In the genomic region with DNA sequence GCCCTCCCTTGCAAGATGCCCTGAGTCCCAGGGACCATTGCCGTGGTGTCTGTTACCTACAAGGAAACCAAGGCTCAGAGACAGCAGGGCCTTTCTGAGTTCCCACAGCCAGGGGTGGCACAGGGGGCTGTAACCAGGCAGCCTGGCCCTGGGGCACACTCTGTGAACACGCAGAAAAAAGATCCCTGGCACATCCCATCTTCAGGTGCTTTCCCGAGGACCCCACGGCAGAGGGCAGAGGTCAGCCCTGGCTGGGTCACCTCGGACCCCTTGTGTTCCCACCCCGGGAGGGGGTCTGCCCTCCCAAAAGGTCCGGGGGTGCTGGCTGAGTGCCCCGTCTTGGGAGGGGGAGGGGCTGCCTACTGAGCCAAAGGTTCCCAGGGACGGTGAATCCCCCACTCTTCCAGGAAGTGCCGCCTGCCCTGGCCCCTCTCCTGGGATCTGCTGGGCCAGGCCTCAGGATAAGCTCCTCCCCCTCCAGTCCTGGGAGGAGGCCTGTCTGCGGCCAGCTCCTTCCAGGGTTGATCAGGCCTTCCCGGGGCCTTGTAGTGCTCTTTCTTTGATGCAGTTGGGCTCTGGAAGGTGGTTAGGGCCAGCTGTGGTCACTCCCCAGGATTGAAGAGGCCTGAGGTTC, we compare ENCODE assay signal across 10 cellular contexts. TPM values are rescaled to one million over a fixed set of nuclear protein-coding genes. Genes with fewer than 3 reads are reported as not detected.
A peak's percentile ranks its signal among the peaks of the same experiment; 100 is the strongest.
DNase-seq lines count a peak whose midpoint lies in the region; ATAC-seq, FAIRE-seq and TF ChIP-seq lines count a peak whose summit lies in the region.
"Had no signal": no experiment of that assay in that cellular context is flagged by ENCODE, and none has a peak within 500 bp of the region (broad histone marks: within the 10 kb centered on the region; RNA-seq: fewer than 3 reads in every experiment).

No MANE protein-coding gene starts in this region.

- peak overlapping the region; percentile 45 for H3K4me2 ChIP-seq in mammary epithelial cell (ENCODE audit: insufficient read depth, low read depth, low read length)

- H3K27me3 ChIP-seq in mammary epithelial cell (ENCODE audit: insufficient read depth, low read length) (no peaks in the 10 kb centered on the region), skeletal muscle tissue (ENCODE audit: control insufficient read depth in 3 of 3, insufficient read depth in 3 of 3, low read length in 3 of 3) (peaks cover 4 to 13% (median 11%) of the 10 kb centered on the region in 3 donors)

- CTCF ChIA-PET in mammary epithelial cell (lab: Charles Lee; ENCODE audit: low non-redundant PET): interaction anchor here (0.7 kb wide), 1 partner anchor 347 kb away, joined by 3 read pairs; no protein-coding TSS in a partner anchor

- dilution Hi-C loops in mammary epithelial cell (cut with HindIII; ENCODE audit: low sequenced_read_pairs): no loop called here

- H3K27ac ChIP-seq in mammary epithelial cell (ENCODE audit: insufficient read depth, low read depth, low read length): no peak overlapping the region
- H3K27ac ChIP-seq in skeletal muscle tissue (ENCODE audit: low read depth, low read length): peak overlapping the region; percentile 70

- peak; percentile 28 for FAIRE-seq in G401.6 (lab: Jason Lieb, UNC)

- DNase-seq in mammary epithelial cell: no peak
- peak; percentile 89 for DNase-seq in iPS-NIHi11 (ENCODE audit: low spot score)
- DNase-seq in NCI-H446 treated with DMSO at 0.1 percent for 48 hours (lab: John Stamatoyannopoulos, UW): no peak
- no peak for DNase-seq in SW480 (ENCODE audit: low spot score)
- DNase-seq in NCI-H1417 treated with DMSO at 0.1 percent for 48 hours (lab: John Stamatoyannopoulos, UW): no peak
- DNase-seq: activated T-cell treated with anti-CD3 and anti-CD28 coated beads for 4 hours, NCI-H510A had no signal

- no peaks in the 10 kb centered on the region for H4K20me1 ChIP-seq in mammary epithelial cell (ENCODE audit: insufficient read depth, low read length)

- H3K36me3 ChIP-seq in mammary epithelial cell (ENCODE audit: insufficient read depth, low read length) (no peaks in the 10 kb centered on the region), skeletal muscle tissue (ENCODE audit: control insufficient read depth in 3 of 3, insufficient read depth in 3 of 3, low read length in 3 of 3) (no peaks in the 10 kb centered on the region)

- ATAC-seq in HG03354 (IDR thresholded peaks at IDR 0.05; ENCODE audit: poor library complexity, severe bottlenecking, unreplicated experiment): no peak

- no peaks in the 10 kb centered on the region for H3K9me3 ChIP-seq in mammary epithelial cell (replicated peaks; ENCODE audit: insufficient read depth, low read length)
- no peaks in the 10 kb centered on the region for H3K9me3 ChIP-seq in skeletal muscle tissue (ENCODE audit: control insufficient read depth in 3 of 3, low read length in 3 of 3)

- 10% methylated on average over 10 of the region's 12 CpGs for WGBS in mammary epithelial cell (ENCODE audit: low coverage, missing lambda C conversion rate)

- peaks cover 92% of the 10 kb centered on the region for H3K79me2 ChIP-seq in mammary epithelial cell (ENCODE audit: insufficient read depth, low read length)

- H3K4me1 ChIP-seq in mammary epithelial cell (ENCODE audit: insufficient read depth, low read length) (peaks cover 53% of the 10 kb centered on the region), skeletal muscle tissue (ENCODE audit: control insufficient read depth in 3 of 3, insufficient read depth in 3 of 3, low read length in 3 of 3) (peaks cover 51 to 56% (median 54%) of the 10 kb centered on the region in 3 donors)

- intact Hi-C loops in mammary epithelial cell (cut with micrococcal nuclease): no loop called here

- no peak for TF ChIP-seq CTCF in mammary epithelial cell (conservative IDR thresholded peaks at IDR 0.05 in 1 of 2, IDR thresholded peaks at IDR 0.05 in 1 of 2; ENCODE audit: extremely low read depth in 1 of 2, insufficient read depth in 1 of 2, low read depth in 1 of 2, low read length in 2 of 2)

- no peak overlapping the region for H3K9ac ChIP-seq in mammary epithelial cell (ENCODE audit: insufficient read depth, low read length)
- peak overlapping the region in 1 of 3 donors; percentile 54 for H3K9ac ChIP-seq in skeletal muscle tissue (ENCODE audit: low read depth in 1 of 3, low read length in 3 of 3)

- H2AFZ ChIP-seq in mammary epithelial cell (ENCODE audit: low read depth, low read length): peak overlapping the region; percentile 21

- BruUV-seq in mammary epithelial cell (replicated peaks; lab: Mats Ljungman, UMichigan): no TSS peak

- in situ Hi-C loops in mammary epithelial cell (cut with MboI; ENCODE audit: low sequenced_read_pairs in 2 of 2): loop anchor here in 1 of 2 donors (5.0 kb wide), 1 partner anchor 52 kb away; a partner anchor contains a TSS

- no peak overlapping the region for H3K4me3 ChIP-seq in mammary epithelial cell (replicated peaks in 1 of 3; ENCODE audit: insufficient read depth in 1 of 3, low read depth in 2 of 3, low read length in 3 of 3)
- H3K4me3 ChIP-seq in skeletal muscle tissue (ENCODE audit: low read length in 3 of 3): peak overlapping the region in 2 of 3 donors; percentile 6 to 30

RNA-seq across cellular contexts. Expression of a gene that starts 8.1 kb away (rescaled TPM):
- total RNA-seq in mammary epithelial cell (10 to 100 TPM in 1 of 2 donors, 1 to 10 TPM in 1; 3.3 to 13.5 TPM), skeletal muscle tissue (4.2 TPM)
- 3.6 TPM for polyA plus RNA-seq in mammary epithelial cell
- polyA minus RNA-seq in mammary epithelial cell: 10.4 TPM

RNA-seq across cellular contexts. Expression of a gene that starts 27.2 kb away (rescaled TPM):
- total RNA-seq in mammary epithelial cell: 10 to 100 TPM; 20.3 to 62.1 TPM
- 41.2 TPM for polyA plus RNA-seq in mammary epithelial cell
- 3.8 TPM for polyA minus RNA-seq in mammary epithelial cell
- total RNA-seq in skeletal muscle tissue: 32.9 TPM

RNA-seq across cellular contexts. Expression of a gene that starts 47.7 kb away (rescaled TPM):
- total RNA-seq in mammary epithelial cell (10 to 100 TPM in 1 of 2 donors, 1 to 10 TPM in 1; 5.0 to 25.5 TPM), skeletal muscle tissue (13.0 TPM)
- 1.9 TPM for polyA plus RNA-seq in mammary epithelial cell
- 0.67 TPM for polyA minus RNA-seq in mammary epithelial cell

RNA-seq across cellular contexts. Expression of a gene that starts 51.1 kb away (rescaled TPM):
- total RNA-seq in mammary epithelial cell: 10 to 100 TPM in 1 of 2 donors, 1 to 10 TPM in 1; 3.3 to 13.0 TPM
- 9.5 TPM for polyA plus RNA-seq in mammary epithelial cell
- 6.4 TPM for polyA minus RNA-seq in mammary epithelial cell
- 5.2 TPM for total RNA-seq in skeletal muscle tissue

Comparison
In these comparisons a context has a peak if more than half of its experiments do, and no peak if none do; other contexts are left out.
1. H3K4me3 ChIP-seq: peak in skeletal muscle tissue (2 of 3); none in mammary epithelial cell (0 of 3).